Comparison of ENCODE assay signal across 14 cellular contexts in genomic region chr2:187475499-187476248, GRCh38. TPM values are rescaled to one million over a fixed set of nuclear protein-coding genes. Genes with fewer than 3 reads are reported as not detected.
A peak's percentile ranks its signal among the peaks of the same experiment; 100 is the strongest.
DNase-seq lines count a peak whose midpoint lies in the region; ATAC-seq and TF ChIP-seq lines count a peak whose summit lies in the region.
"Had no signal": no experiment of that assay in that cellular context is flagged by ENCODE, and none has a peak within 500 bp of the region (broad histone marks: within the 10 kb centered on the region; RNA-seq: fewer than 3 reads in every experiment).

No MANE protein-coding gene starts in this region.

- DNase-seq in astrocyte of the cerebellum (ENCODE audit: low read depth): peak; percentile 23
- no peak for DNase-seq in foreskin melanocyte
- DNase-seq in GM03348 (ENCODE audit: low spot score): no peak
- DNase-seq in substantia nigra (lab: John Stamatoyannopoulos, UW): no peak
- DNase-seq: cerebellar nuclear complex, heart left ventricle, NCI-H2081 treated with DMSO at 0.1 percent for 48 hours, SK-N-SH had no signal

- TF ChIP-seq POLR2A in GM18505 (IDR thresholded peaks at IDR 0.05; ENCODE audit: borderline replicate concordance, extremely low read depth, insufficient read depth, insufficient read length): no peak

- ATAC-seq in GM18505 (IDR thresholded peaks at IDR 0.05; ENCODE audit: unreplicated experiment): peak; percentile 96
- peak; percentile 75 for ATAC-seq in GM21619 (IDR thresholded peaks at IDR 0.05; ENCODE audit: unreplicated experiment)
- ATAC-seq in HG03469 (IDR thresholded peaks at IDR 0.05; ENCODE audit: unreplicated experiment): peak; percentile 89
- no peak for ATAC-seq in esophagus mucosa
- ATAC-seq: heart left ventricle had no signal

- in situ Hi-C loops in astrocyte of the cerebellum (cut with HindIII; ENCODE audit: low sequenced_read_pairs): no loop called here

- no peak overlapping the region for H3K4me3 ChIP-seq in astrocyte of the cerebellum (ENCODE audit: low read depth, low read length)
- H3K4me3 ChIP-seq: BLaER1, heart left ventricle had no signal

- no peak overlapping the region for H3K27ac ChIP-seq in substantia nigra (ENCODE audit: low read depth, low read length, poor library complexity, severe bottlenecking)
- H3K27ac ChIP-seq: BLaER1, HL-60 had no signal

- no peak for TF ChIP-seq CTCF in astrocyte of the cerebellum (IDR thresholded peaks at IDR 0.05; ENCODE audit: low read depth, low read length, missing control alignments)

RNA-seq across cellular contexts. Expression of gene CALCRL, which starts 27.6 kb away (rescaled TPM):
- total RNA-seq in esophagus mucosa: 22.8 TPM
